ENCODE assay signal across 1 cellular context in genomic region chr5:76744632-76745031, GRCh38.
TF ChIP-seq lines count a peak whose summit lies in the region.

No MANE protein-coding gene starts in this region.

TF ChIP-seq in HEK293, 187 proteins besides CTCF, POLR2A, EP300 and RAD21:
- TF ChIP-seq, protein P1, sequence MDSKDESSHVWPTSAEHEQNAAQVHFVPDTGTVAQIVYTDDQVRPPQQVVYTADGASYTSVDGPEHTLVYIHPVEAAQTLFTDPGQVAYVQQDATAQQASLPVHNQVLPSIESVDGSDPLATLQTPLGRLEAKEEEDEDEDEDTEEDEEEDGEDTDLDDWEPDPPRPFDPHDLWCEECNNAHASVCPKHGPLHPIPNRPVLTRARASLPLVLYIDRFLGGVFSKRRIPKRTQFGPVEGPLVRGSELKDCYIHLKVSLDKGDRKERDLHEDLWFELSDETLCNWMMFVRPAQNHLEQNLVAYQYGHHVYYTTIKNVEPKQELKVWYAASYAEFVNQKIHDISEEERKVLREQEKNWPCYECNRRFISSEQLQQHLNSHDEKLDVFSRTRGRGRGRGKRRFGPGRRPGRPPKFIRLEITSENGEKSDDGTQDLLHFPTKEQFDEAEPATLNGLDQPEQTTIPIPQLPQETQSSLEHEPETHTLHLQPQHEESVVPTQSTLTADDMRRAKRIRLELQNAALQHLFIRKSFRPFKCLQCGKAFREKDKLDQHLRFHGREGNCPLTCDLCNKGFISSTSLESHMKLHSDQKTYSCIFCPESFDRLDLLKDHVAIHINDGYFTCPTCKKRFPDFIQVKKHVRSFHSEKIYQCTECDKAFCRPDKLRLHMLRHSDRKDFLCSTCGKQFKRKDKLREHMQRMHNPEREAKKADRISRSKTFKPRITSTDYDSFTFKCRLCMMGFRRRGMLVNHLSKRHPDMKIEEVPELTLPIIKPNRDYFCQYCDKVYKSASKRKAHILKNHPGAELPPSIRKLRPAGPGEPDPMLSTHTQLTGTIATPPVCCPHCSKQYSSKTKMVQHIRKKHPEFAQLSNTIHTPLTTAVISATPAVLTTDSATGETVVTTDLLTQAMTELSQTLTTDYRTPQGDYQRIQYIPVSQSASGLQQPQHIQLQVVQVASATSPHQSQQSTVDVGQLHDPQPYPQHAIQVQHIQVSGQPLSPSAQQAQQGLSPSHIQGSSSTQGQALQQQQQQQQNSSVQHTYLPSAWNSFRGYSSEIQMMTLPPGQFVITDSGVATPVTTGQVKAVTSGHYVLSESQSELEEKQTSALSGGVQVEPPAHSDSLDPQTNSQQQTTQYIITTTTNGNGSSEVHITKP (tag by site-specific recombination; IDR thresholded peaks at IDR 0.05), result peak; percentile 82
- TF ChIP-seq BCL11A (tag by site-specific recombination; IDR thresholded peaks at IDR 0.05; ENCODE audit: low read depth), result no peak
